In the genomic region with DNA sequence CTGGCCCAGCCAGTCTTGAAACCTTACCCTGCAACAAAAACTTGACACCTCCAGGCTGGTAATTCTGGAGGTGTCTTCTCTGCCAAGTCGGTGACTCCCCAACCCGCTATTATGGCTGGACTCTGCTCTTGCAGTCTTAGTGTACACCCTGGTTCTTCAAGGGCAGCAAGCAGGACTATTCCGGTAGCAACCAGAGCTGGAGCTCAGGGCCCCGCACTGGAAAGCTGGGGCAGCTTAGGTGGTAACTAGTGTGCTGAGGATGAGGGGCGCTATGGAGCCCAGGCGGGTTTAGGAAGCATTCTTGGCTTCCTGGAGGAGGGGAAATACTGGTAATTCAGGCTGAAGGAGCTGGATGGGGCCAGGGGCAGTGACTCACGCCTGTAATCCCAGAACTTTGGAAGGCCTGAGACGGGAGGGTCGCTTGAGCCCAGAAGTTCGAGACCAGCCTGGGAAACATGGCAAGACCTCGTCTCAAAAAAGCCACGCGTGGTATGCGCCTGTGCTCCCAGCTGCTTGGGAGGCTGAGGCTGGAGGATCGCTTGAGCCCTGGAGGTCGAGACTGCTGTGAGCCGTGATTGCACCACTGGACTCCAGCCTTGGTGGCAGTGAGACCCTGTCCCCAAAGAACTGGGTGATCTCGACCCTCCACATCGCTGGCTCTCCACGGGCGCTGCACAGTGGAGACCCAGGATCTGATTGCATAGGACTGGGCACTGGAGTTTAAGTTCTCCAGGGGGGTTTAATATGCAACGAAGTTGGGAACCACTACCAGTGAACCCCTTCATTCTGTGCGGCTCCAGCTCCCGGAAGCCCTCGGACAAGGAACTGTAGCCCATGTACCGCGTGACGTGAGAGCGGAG, we compare ENCODE assay signal across 1 cellular context.
TF ChIP-seq lines count a peak whose summit lies in the region.

No MANE protein-coding gene starts in this region.

TF ChIP-seq in IMR-90, 13 proteins besides CTCF, POLR2A, EP300 and RAD21 (continued from another document):
- TF ChIP-seq, protein P1, sequence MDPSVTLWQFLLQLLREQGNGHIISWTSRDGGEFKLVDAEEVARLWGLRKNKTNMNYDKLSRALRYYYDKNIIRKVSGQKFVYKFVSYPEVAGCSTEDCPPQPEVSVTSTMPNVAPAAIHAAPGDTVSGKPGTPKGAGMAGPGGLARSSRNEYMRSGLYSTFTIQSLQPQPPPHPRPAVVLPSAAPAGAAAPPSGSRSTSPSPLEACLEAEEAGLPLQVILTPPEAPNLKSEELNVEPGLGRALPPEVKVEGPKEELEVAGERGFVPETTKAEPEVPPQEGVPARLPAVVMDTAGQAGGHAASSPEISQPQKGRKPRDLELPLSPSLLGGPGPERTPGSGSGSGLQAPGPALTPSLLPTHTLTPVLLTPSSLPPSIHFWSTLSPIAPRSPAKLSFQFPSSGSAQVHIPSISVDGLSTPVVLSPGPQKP (IDR thresholded peaks at IDR 0.05; ENCODE audit: borderline replicate concordance, low read depth, low read length) = no peak
- no peak for TF ChIP-seq SMC3 (IDR thresholded peaks at IDR 0.05; ENCODE audit: low read depth, low read length)
- TF ChIP-seq, protein P2, sequence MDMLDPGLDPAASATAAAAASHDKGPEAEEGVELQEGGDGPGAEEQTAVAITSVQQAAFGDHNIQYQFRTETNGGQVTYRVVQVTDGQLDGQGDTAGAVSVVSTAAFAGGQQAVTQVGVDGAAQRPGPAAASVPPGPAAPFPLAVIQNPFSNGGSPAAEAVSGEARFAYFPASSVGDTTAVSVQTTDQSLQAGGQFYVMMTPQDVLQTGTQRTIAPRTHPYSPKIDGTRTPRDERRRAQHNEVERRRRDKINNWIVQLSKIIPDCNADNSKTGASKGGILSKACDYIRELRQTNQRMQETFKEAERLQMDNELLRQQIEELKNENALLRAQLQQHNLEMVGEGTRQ (IDR thresholded peaks at IDR 0.05; ENCODE audit: low read depth, low read length) = no peak
- no peak for TF ChIP-seq RFX5 (IDR thresholded peaks at IDR 0.05; ENCODE audit: low read depth, low read length)
